Comparison of ENCODE assay signal across 19 cellular contexts in genomic region chr6:14871196-14871595, GRCh38.
DNase-seq lines count a peak whose midpoint lies in the region; ATAC-seq and TF ChIP-seq lines count a peak whose summit lies in the region.
"Had no signal": no experiment of that assay in that cellular context is flagged by ENCODE, and none has a peak within 500 bp of the region (broad histone marks: within the 10 kb centered on the region; RNA-seq: fewer than 3 reads in every experiment).

No MANE protein-coding gene starts in this region.

- peaks cover 38% of the 10 kb centered on the region for H3K4me1 Mint-ChIP-seq in activated T-helper 17 cell treated with anti-CD3 and anti-CD28 coated beads, Interleukin-2, amount 50 U/mL, for 72 hours

- no peak for TF ChIP-seq CTCF in PC-3 (conservative IDR thresholded peaks at IDR 0.05; ENCODE audit: low read depth, low read length)

- H3K4me3 Mint-ChIP-seq in activated T-helper 17 cell treated with anti-CD3 and anti-CD28 coated beads, Interleukin-2, amount 50 U/mL, for 72 hours: no peak overlapping the region
- H3K4me3 Mint-ChIP-seq: CD4-positive, alpha-beta memory T cell had no signal

- ATAC-seq in activated T-helper 17 cell treated with anti-CD3 and anti-CD28 coated beads, Interleukin-2, amount 50 U/mL, for 72 hours (replicated peaks): no peak
- no peak for ATAC-seq in GM19455 (IDR thresholded peaks at IDR 0.05; ENCODE audit: unreplicated experiment)
- no peak for ATAC-seq in HG03439 (IDR thresholded peaks at IDR 0.05; ENCODE audit: unreplicated experiment)
- no peak for ATAC-seq in HG02571 (IDR thresholded peaks at IDR 0.05; ENCODE audit: unreplicated experiment)
- ATAC-seq in PC-3: no peak
- ATAC-seq: activated CD4-positive, CD25-positive, alpha-beta regulatory T cell treated with anti-CD3 and anti-CD28 coated beads, Interleukin-2, amount 50 U/mL, for 24 hours had no signal

- H3K27ac ChIP-seq in BLaER1 (no peak overlapping the region), PC-3 (ENCODE audit: low read length) (no peak overlapping the region)
- H3K27ac ChIP-seq: sigmoid colon, SK-N-MC had no signal

- H3K27me3 Mint-ChIP-seq in activated T-helper 17 cell treated with anti-CD3 and anti-CD28 coated beads, Interleukin-2, amount 50 U/mL, for 72 hours: no peaks in the 10 kb centered on the region
- H3K27me3 Mint-ChIP-seq: CD4-positive, alpha-beta memory T cell had no signal

- peaks cover 4% of the 10 kb centered on the region for H3K9me3 Mint-ChIP-seq in activated T-helper 17 cell treated with anti-CD3 and anti-CD28 coated beads, Interleukin-2, amount 50 U/mL, for 72 hours
- H3K9me3 Mint-ChIP-seq: activated T-helper 2 cell treated with anti-CD3 and anti-CD28 coated beads, Interferon-gamma antibody, Interleukin-2, Interleukin-4, amounts not matched to agents 10 μg/mL and 5 μg/mL and 100 μg/mL, durations not matched to agents 14 hours and 24 hours and 36 hours; CD4-positive, alpha-beta memory T cell had no signal

- H3K4me2 ChIP-seq in BLaER1: peak overlapping the region; percentile 0; the same call in 1 of the 2 replicates
- no peak overlapping the region for H3K4me2 ChIP-seq in PC-3 (ENCODE audit: low read length)

- BruUV-seq in PC-3 (replicated peaks; lab: Mats Ljungman, UMichigan): no TSS peak

- DNase-seq in NCI-H2029 (lab: John Stamatoyannopoulos, UW): peak; percentile 86
- peak; percentile 12 for DNase-seq in iris pigment epithelial cell (ENCODE audit: low read depth)
- no peak for DNase-seq in PC-3
- DNase-seq: amniotic stem cell; CD4-positive, alpha-beta memory T cell; hippocampal formation; kidney glomerular epithelial cell; MV-4-11; sigmoid colon; stimulated activated CD4-positive, alpha-beta T cell treated with anti-CD3 and anti-CD28 coated beads, Interleukin-2, amount 100 ng/mL, for 48 hours; T-helper 9 cell had no signal

- 0 out of 2 replicates have a peak, but pooled peaks cover 3% of the 10 kb centered on the region for H3K9me3 ChIP-seq in BLaER1
- H3K9me3 ChIP-seq in PC-3 (ENCODE audit: low read length): no peaks in the 10 kb centered on the region
- H3K9me3 ChIP-seq: sigmoid colon had no signal

- 0 out of 2 replicates have a peak, but pooled peaks cover 4% of the 10 kb centered on the region for H3K9me2 ChIP-seq in PC-3 (replicated peaks; ENCODE audit: low read length)

- no peaks in the 10 kb centered on the region for H3K36me3 ChIP-seq in BLaER1
- H3K36me3 ChIP-seq in PC-3 (ENCODE audit: low read depth, low read length): no peaks in the 10 kb centered on the region
- H3K36me3 ChIP-seq: sigmoid colon had no signal

- H3K27ac Mint-ChIP-seq in activated T-helper 17 cell treated with anti-CD3 and anti-CD28 coated beads, Interleukin-2, amount 50 U/mL, for 72 hours: peak overlapping the region; percentile 64
- H3K27ac Mint-ChIP-seq: activated T-helper 2 cell treated with anti-CD3 and anti-CD28 coated beads, Interferon-gamma antibody, Interleukin-2, Interleukin-4, amounts not matched to agents 10 μg/mL and 5 μg/mL and 100 μg/mL, durations not matched to agents 14 hours and 24 hours and 36 hours; CD4-positive, alpha-beta memory T cell had no signal

- H3K4me1 ChIP-seq in BLaER1 (peaks cover 46% of the 10 kb centered on the region), PC-3 (ENCODE audit: insufficient read depth, low read length) (peaks cover under 1% of the 10 kb centered on the region; the same call in 1 of the 2 replicates)

- peaks cover 10% of the 10 kb centered on the region for H3K36me3 Mint-ChIP-seq in activated T-helper 17 cell treated with anti-CD3 and anti-CD28 coated beads, Interleukin-2, amount 50 U/mL, for 72 hours (ENCODE audit: low read depth)
- H3K36me3 Mint-ChIP-seq: CD4-positive, alpha-beta memory T cell had no signal

- no peak overlapping the region for H2AFZ ChIP-seq in PC-3 (ENCODE audit: low read length)

- intact Hi-C loops in PC-3 (cut with micrococcal nuclease): no loop called here

- H3K9ac ChIP-seq in BLaER1: no peak overlapping the region
- no peak overlapping the region for H3K9ac ChIP-seq in PC-3 (ENCODE audit: low read length)

- POLR2A ChIA-PET in PC-3 (lab: Charles Lee; ENCODE audit: unreplicated experiment): no interaction called here

- H4K20me1 ChIP-seq in BLaER1: no peaks in the 10 kb centered on the region
- no peaks in the 10 kb centered on the region for H4K20me1 ChIP-seq in PC-3 (ENCODE audit: low read length)

- H3K79me2 ChIP-seq in PC-3 (ENCODE audit: low read length): no peaks in the 10 kb centered on the region

- no peaks in the 10 kb centered on the region for H3F3A ChIP-seq in PC-3 (ENCODE audit: low read length, unreplicated experiment)

- H3K27me3 ChIP-seq in BLaER1 (no peaks in the 10 kb centered on the region), PC-3 (ENCODE audit: low read length) (no peaks in the 10 kb centered on the region)
- H3K27me3 ChIP-seq: sigmoid colon had no signal

- CTCF ChIA-PET in PC-3 (lab: Charles Lee): no interaction called here

- no peak overlapping the region for H3K4me3 ChIP-seq in BLaER1
- H3K4me3 ChIP-seq in PC-3 (ENCODE audit: low read length): no peak overlapping the region
- H3K4me3 ChIP-seq: sigmoid colon, SK-N-MC had no signal
